In the genomic region with DNA sequence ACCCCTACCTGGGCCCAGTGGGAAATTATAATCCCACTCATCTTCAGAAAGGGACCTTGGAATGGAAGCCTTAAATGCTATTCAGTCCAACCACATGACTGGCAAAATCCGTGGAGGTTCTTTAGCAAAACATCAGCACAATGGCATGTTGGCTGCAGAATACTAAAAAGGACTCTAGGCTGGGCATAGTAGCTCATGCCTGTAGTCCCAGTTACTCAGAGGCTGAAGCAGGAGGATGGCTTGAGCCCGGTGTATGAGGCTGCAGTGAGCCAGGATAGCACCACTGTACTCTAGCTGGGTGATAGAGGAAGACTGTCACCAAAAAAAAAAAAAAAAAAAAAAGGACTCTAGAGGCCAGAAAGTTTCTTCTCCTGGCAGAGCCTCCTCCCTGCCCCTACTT, we compare ENCODE assay signal across 10 cellular contexts.
A peak's percentile ranks its signal among the peaks of the same experiment; 100 is the strongest.
DNase-seq lines count a peak whose midpoint lies in the region; ATAC-seq and TF ChIP-seq lines count a peak whose summit lies in the region.
"Had no signal": no experiment of that assay in that cellular context is flagged by ENCODE, and none has a peak within 500 bp of the region (broad histone marks: within the 10 kb centered on the region; RNA-seq: fewer than 3 reads in every experiment).

No MANE protein-coding gene starts in this region.

- no peak for DNase-seq in body of pancreas
- DNase-seq in right lobe of liver: no peak
- DNase-seq in thyroid gland: no peak
- no peak for DNase-seq in head of caudate nucleus
- DNase-seq in GM13977 (ENCODE audit: low spot score): no peak
- DNase-seq: activated T-cell treated with anti-CD3 and anti-CD28 coated beads, Interleukin-2, amount 50 U/mL, for 24 hours; NCI-H1436 treated with DMSO at 0.1 percent for 48 hours; stimulated activated CD4-positive, alpha-beta T cell treated with anti-CD3 and anti-CD28 coated beads, Interleukin-4, amount 100 ng/mL, for 1 hour had no signal

- TF ChIP-seq RAD21 in Ishikawa (IDR thresholded peaks at IDR 0.05; ENCODE audit: low read depth): no peak

- H3K4me3 ChIP-seq in body of pancreas (no peak overlapping the region), right lobe of liver (no peak overlapping the region), thyroid gland (replicated peaks in 1 of 3) (no peak overlapping the region)

- TF ChIP-seq EP300 in Ishikawa (IDR thresholded peaks at IDR 0.05; ENCODE audit: borderline replicate concordance): no peak

- peak overlapping the region; percentile 84 to 94 (median 88) for H3K27ac ChIP-seq in body of pancreas
- peak overlapping the region; percentile 16 to 92 (median 34) for H3K27ac ChIP-seq in right lobe of liver
- H3K27ac ChIP-seq in thyroid gland: peak overlapping the region; percentile 79 to 94 (median 90)

- ATAC-seq in body of pancreas (no peak), right lobe of liver (no peak), GM18498 (IDR thresholded peaks at IDR 0.05; ENCODE audit: unreplicated experiment) (no peak)

- H3K4me1 ChIP-seq in body of pancreas (peaks cover 64% of the 10 kb centered on the region), right lobe of liver (peaks cover 0 to 69% (median 30%) of the 10 kb centered on the region in 4 donors), thyroid gland (peaks cover 51 to 65% of the 10 kb centered on the region in 2 donors)

- in situ Hi-C loops in GM13977 (cut with MboI; ENCODE audit: low pct_unique_long_range_greater_than_20kb, low sequenced_read_pairs, unreplicated experiment): no loop called here

- WGBS in body of pancreas, 2 donors: 51 to 67% methylated on average over 2 of the region's 2 CpGs
- WGBS in right lobe of liver (ENCODE audit: insufficient coverage, low coverage, low lambda C conversion rate, missing lambda C conversion rate): 20% methylated on average over 1 of the region's 2 CpGs
- WGBS in thyroid gland, 2 donors: 61 to 65% methylated on average over 2 of the region's 2 CpGs

- TF ChIP-seq CTCF in body of pancreas (IDR thresholded peaks at IDR 0.05) (no peak), right lobe of liver (IDR thresholded peaks at IDR 0.05) (no peak), thyroid gland (IDR thresholded peaks at IDR 0.05) (no peak), GM13977 (IDR thresholded peaks at IDR 0.05; ENCODE audit: extremely low read depth, insufficient read depth, missing control alignments) (no peak)

- TF ChIP-seq POLR2A in body of pancreas (IDR thresholded peaks at IDR 0.05) (no peak), right lobe of liver (IDR thresholded peaks at IDR 0.05) (no peak), thyroid gland (IDR thresholded peaks at IDR 0.05) (no peak)

- H3K36me3 ChIP-seq in body of pancreas (replicated peaks in 1 of 2; ENCODE audit: insufficient read depth in 1 of 2, low read depth in 2 of 2): no peaks in the 10 kb centered on the region
- no peaks in the 10 kb centered on the region for H3K36me3 ChIP-seq in right lobe of liver
- H3K36me3 ChIP-seq in thyroid gland: no peaks in the 10 kb centered on the region

- intact Hi-C loops in body of pancreas (cut with DNase I): no loop called here
- intact Hi-C loops in right lobe of liver (cut with DNase I): loop anchor here in 1 of 2 donors (5.0 kb wide), 1 partner anchor 56 kb away; no protein-coding TSS in a partner anchor
- intact Hi-C loops in thyroid gland (cut with DNase I): loop anchor here (5.0 kb wide), 1 partner anchor 66 kb away; no protein-coding TSS in a partner anchor
- intact Hi-C loops in head of caudate nucleus (cut with DNase I): loop anchor here (5.0 kb wide), 1 partner anchor 51 kb away; no protein-coding TSS in a partner anchor

- H3K27me3 ChIP-seq in body of pancreas (no peaks in the 10 kb centered on the region), right lobe of liver (no peaks in the 10 kb centered on the region), thyroid gland (no peaks in the 10 kb centered on the region)

- no peaks in the 10 kb centered on the region for H3K9me3 ChIP-seq in body of pancreas
- H3K9me3 ChIP-seq in right lobe of liver: no peaks in the 10 kb centered on the region
- H3K9me3 ChIP-seq in thyroid gland: no peaks in the 10 kb centered on the region

TF ChIP-seq in Ishikawa, 13 proteins besides CTCF, POLR2A, EP300 and RAD21:
- TF ChIP-seq FOXM1 (IDR thresholded peaks at IDR 0.05; ENCODE audit: borderline replicate concordance, low read depth) (no peak), CEBPB (IDR thresholded peaks at IDR 0.05) (no peak), EGR1 (IDR thresholded peaks at IDR 0.05) (no peak), TEAD4 (IDR thresholded peaks at IDR 0.05) (0 out of 2 replicates have a peak, but pooled peaks have one; percentile 8)
TF ChIP-seq in Ishikawa: peak in this region for 1.

Comparison
In these comparisons a context has a peak if more than half of its experiments do, and no peak if none do; other contexts are left out.
1. H3K27ac ChIP-seq: peak in every context shown above with its lines; median percentile 90 in thyroid gland; 88 in body of pancreas; 34 in right lobe of liver.